In the genomic region with DNA sequence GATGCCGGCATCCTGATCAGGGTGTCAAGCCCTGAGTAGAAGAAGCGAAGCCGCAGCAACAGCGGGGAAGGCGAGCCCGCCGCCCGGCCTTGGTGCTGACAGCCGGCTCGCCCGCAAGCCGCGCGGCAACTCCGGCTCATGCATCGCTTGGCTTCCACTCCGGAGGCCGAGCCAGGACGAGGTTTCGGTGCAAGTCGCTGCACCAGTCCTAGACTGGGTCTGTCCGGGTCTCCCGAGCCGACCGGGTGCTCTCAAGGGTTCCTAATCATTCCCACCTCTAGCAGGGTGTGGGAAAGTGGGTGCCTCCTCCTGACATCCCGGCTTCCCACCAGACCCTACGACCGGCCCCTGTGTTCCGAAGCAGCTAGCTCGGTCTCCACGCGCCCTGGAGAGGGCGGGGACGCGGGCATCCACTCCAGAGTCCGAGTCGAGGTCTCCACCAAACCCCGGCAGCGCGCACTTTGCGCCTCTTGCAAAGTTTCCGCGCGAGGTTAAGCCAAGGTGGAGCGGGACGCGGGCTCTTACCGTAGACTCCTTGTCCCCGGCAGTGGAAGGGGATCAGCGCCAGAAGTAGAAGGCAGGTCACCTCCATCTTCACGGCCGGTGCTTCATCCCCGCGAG, we compare ENCODE assay signal across 8 cellular contexts. TPM values are rescaled to one million over a fixed set of nuclear protein-coding genes. Genes with fewer than 3 reads are reported as not detected.
DNase-seq lines count a peak whose midpoint lies in the region; ATAC-seq and TF ChIP-seq lines count a peak whose summit lies in the region.

No MANE protein-coding gene starts in this region.

- H3K27ac ChIP-seq in CD8-positive, alpha-beta memory T cell (ENCODE audit: low read depth, low read length) = no peak overlapping the region
- no peak overlapping the region for H3K27ac ChIP-seq in rectal smooth muscle tissue (ENCODE audit: low read depth, low read length)

- ATAC-seq in activated T-helper 17 cell treated with anti-CD3 and anti-CD28 coated beads, Interleukin-2, amount 50 U/mL, for 72 hours (replicated peaks) = no peak
- no peak for ATAC-seq in HG02840 (IDR thresholded peaks at IDR 0.05; ENCODE audit: low FRiP score, unreplicated experiment)

- CTCF ChIA-PET in CD8-positive, alpha-beta memory T cell (lab: Charles Lee) = no interaction called here

- H3K4me1 ChIP-seq in CD8-positive, alpha-beta memory T cell (ENCODE audit: insufficient read depth, low read length) = peaks cover 20% of the 10 kb centered on the region
- peaks cover 6% of the 10 kb centered on the region for H3K4me1 ChIP-seq in rectal smooth muscle tissue (ENCODE audit: control insufficient read depth, insufficient read depth, low read length)

- peaks cover 47% of the 10 kb centered on the region for H3K27me3 ChIP-seq in CD8-positive, alpha-beta memory T cell (ENCODE audit: insufficient read depth, low read length, poor library complexity, severe bottlenecking)
- H3K27me3 ChIP-seq in rectal smooth muscle tissue (ENCODE audit: control insufficient read depth, insufficient read depth, low read length) = peaks cover 11% of the 10 kb centered on the region

- H3K36me3 Mint-ChIP-seq in CD8-positive, alpha-beta memory T cell = peaks cover 0 to 9% (median 0%) of the 10 kb centered on the region in 3 donors
- no peaks in the 10 kb centered on the region for H3K36me3 Mint-ChIP-seq in activated T-helper 17 cell treated with anti-CD3 and anti-CD28 coated beads, Interleukin-2, amount 50 U/mL, for 72 hours (ENCODE audit: low read depth)
- H3K36me3 Mint-ChIP-seq in glutamatergic neuron (ENCODE audit: unreplicated experiment) = peaks cover 7% of the 10 kb centered on the region

- no peak for TF ChIP-seq CTCF in glutamatergic neuron (IDR thresholded peaks at IDR 0.05; ENCODE audit: partially characterized antibody, unreplicated experiment)

- peaks cover 0 to 7% (median 4%) of the 10 kb centered on the region in 5 donors for H3K9me3 Mint-ChIP-seq in CD8-positive, alpha-beta memory T cell
- H3K9me3 Mint-ChIP-seq in activated T-helper 17 cell treated with anti-CD3 and anti-CD28 coated beads, Interleukin-2, amount 50 U/mL, for 72 hours = no peaks in the 10 kb centered on the region
- peaks cover 40% of the 10 kb centered on the region for H3K9me3 Mint-ChIP-seq in glutamatergic neuron (ENCODE audit: unreplicated experiment)

- peaks cover 22 to 32% of the 10 kb centered on the region in 2 donors for H3K27me3 Mint-ChIP-seq in CD8-positive, alpha-beta memory T cell
- peaks cover 35% of the 10 kb centered on the region for H3K27me3 Mint-ChIP-seq in activated T-helper 17 cell treated with anti-CD3 and anti-CD28 coated beads, Interleukin-2, amount 50 U/mL, for 72 hours
- peaks cover 45% of the 10 kb centered on the region for H3K27me3 Mint-ChIP-seq in glutamatergic neuron (ENCODE audit: unreplicated experiment)

- peak in 4 of 5 donors; percentile 13 to 57 (median 18) for DNase-seq in CD8-positive, alpha-beta memory T cell
- DNase-seq in M059J (ENCODE audit: low read depth) = peak; percentile 66
- peak; percentile 49 for DNase-seq in glutamatergic neuron
- DNase-seq in GF-D8 (lab: John Stamatoyannopoulos, UW) = no peak
- DNase-seq in OCI-M2 (lab: John Stamatoyannopoulos, UW; ENCODE audit: unreplicated experiment) = no peak

- H3K36me3 ChIP-seq in CD8-positive, alpha-beta memory T cell (ENCODE audit: insufficient read depth, low read length) = no peaks in the 10 kb centered on the region
- no peaks in the 10 kb centered on the region for H3K36me3 ChIP-seq in rectal smooth muscle tissue (ENCODE audit: control insufficient read depth, insufficient read depth, low read length)

- H3K4me3 ChIP-seq in CD8-positive, alpha-beta memory T cell (ENCODE audit: low read length) = peak overlapping the region; percentile 38
- peak overlapping the region; percentile 81 for H3K4me3 ChIP-seq in rectal smooth muscle tissue (ENCODE audit: low read length)

- H3K4me3 Mint-ChIP-seq in CD8-positive, alpha-beta memory T cell = peak overlapping the region; percentile 78 to 99 (median 85)
- H3K4me3 Mint-ChIP-seq in activated T-helper 17 cell treated with anti-CD3 and anti-CD28 coated beads, Interleukin-2, amount 50 U/mL, for 72 hours = peak overlapping the region; percentile 78
- peak overlapping the region; percentile 95 for H3K4me3 Mint-ChIP-seq in glutamatergic neuron (ENCODE audit: unreplicated experiment)

- H3K9me3 ChIP-seq in CD8-positive, alpha-beta memory T cell (ENCODE audit: low read length) = no peaks in the 10 kb centered on the region

- POLR2A ChIA-PET in CD8-positive, alpha-beta memory T cell (lab: Charles Lee) = no interaction called here

- H3K4me1 Mint-ChIP-seq in CD8-positive, alpha-beta memory T cell = peaks cover 27 to 47% (median 39%) of the 10 kb centered on the region in 3 donors
- peaks cover 10% of the 10 kb centered on the region for H3K4me1 Mint-ChIP-seq in activated T-helper 17 cell treated with anti-CD3 and anti-CD28 coated beads, Interleukin-2, amount 50 U/mL, for 72 hours
- H3K4me1 Mint-ChIP-seq in glutamatergic neuron (ENCODE audit: low read depth, unreplicated experiment) = peaks cover 34% of the 10 kb centered on the region

- no peak overlapping the region for H3K9ac ChIP-seq in rectal smooth muscle tissue (ENCODE audit: low read length)

- peak overlapping the region; percentile 24 to 89 (median 71) for H3K27ac Mint-ChIP-seq in CD8-positive, alpha-beta memory T cell
- H3K27ac Mint-ChIP-seq in activated T-helper 17 cell treated with anti-CD3 and anti-CD28 coated beads, Interleukin-2, amount 50 U/mL, for 72 hours = no peak overlapping the region
- peak overlapping the region; percentile 99 for H3K27ac Mint-ChIP-seq in glutamatergic neuron (ENCODE audit: unreplicated experiment)

RNA-seq across cellular contexts. Expression of a gene that starts 1.4 kb away (rescaled TPM):
- total RNA-seq in CD8-positive, alpha-beta memory T cell = 1 to 10 TPM; 4.4 to 4.7 TPM
- 2.5 TPM for polyA plus RNA-seq in CD8-positive, alpha-beta memory T cell
- 11.8 and 20.8 TPM in 2 replicates for total RNA-seq in M059J (2014; rRNA removed; shearing (Covaris generic))
- 1 to 10 TPM in 1 of 2 donors, under 1 TPM in 1; 0.32 to 3.0 TPM for total RNA-seq in activated T-helper 17 cell treated with anti-CD3 and anti-CD28 coated beads, Interleukin-2, amount 50 U/mL, for 72 hours
- 908 TPM for total RNA-seq in glutamatergic neuron (ENCODE audit: unreplicated experiment)

Comparison
In these comparisons a context has a peak if more than half of its experiments do, and no peak if none do; other contexts are left out.
1. DNase-seq: peak in CD8-positive, alpha-beta memory T cell (4 of 5), M059J (single experiment) and glutamatergic neuron (single experiment); none in GF-D8 (single experiment) and OCI-M2 (single experiment).
2. RNA of a gene that starts 1.4 kb away (total RNA-seq): 908 TPM in glutamatergic neuron (single experiment); 11.8 to 20.8 TPM in M059J, 4.4 to 4.7 TPM in CD8-positive, alpha-beta memory T cell and 0.32 to 3.0 TPM in activated T-helper 17 cell treated with anti-CD3 and anti-CD28 coated beads, Interleukin-2, amount 50 U/mL, for 72 hours; every median in the first group is over 10 times any median in the second.
3. Peak in every context shown above with its lines, with median percentiles within 50 percentile points of each other: H3K4me3 Mint-ChIP-seq.